ENCODE assay signal across 15 cellular contexts in genomic region chr20:10812738-10813327, GRCh38.
DNase-seq lines count a peak whose midpoint lies in the region; ATAC-seq and TF ChIP-seq lines count a peak whose summit lies in the region.
"Had no signal": no experiment of that assay in that cellular context is flagged by ENCODE, and none has a peak within 500 bp of the region (broad histone marks: within the 10 kb centered on the region; RNA-seq: fewer than 3 reads in every experiment).

No MANE protein-coding gene starts in this region.

- TF ChIP-seq CTCF in A673 (conservative IDR thresholded peaks at IDR 0.05; ENCODE audit: low read depth, low read length) (no peak), HEK293 (tag by site-specific recombination; IDR thresholded peaks at IDR 0.05) (no peak), thyroid gland (IDR thresholded peaks at IDR 0.05) (no peak)

- H3K27ac ChIP-seq in A673 (ENCODE audit: low read depth, low read length, poor library complexity, severe bottlenecking) (no peak overlapping the region), HEK293 (ENCODE audit: extremely low read depth, low read depth, low read length) (no peak overlapping the region), SJSA1 (peak overlapping the region; percentile 70), thyroid gland (no peak overlapping the region)
- H3K27ac ChIP-seq: GM23248 had no signal

- TF ChIP-seq POLR2A in thyroid gland (IDR thresholded peaks at IDR 0.05): no peak

- no TSS peak for BruUV-seq in A673 (replicated peaks; lab: Mats Ljungman, UMichigan)

- H3K36me3 ChIP-seq in A673 (ENCODE audit: insufficient read depth, low read length, poor library complexity, severe bottlenecking) (no peaks in the 10 kb centered on the region), HEK293 (ENCODE audit: control insufficient read depth in 2 of 2, insufficient read depth in 1 of 2, low read length in 2 of 2) (no peaks in the 10 kb centered on the region), SJSA1 (no peaks in the 10 kb centered on the region), thyroid gland (no peaks in the 10 kb centered on the region)

- no peak for ATAC-seq in HG02870 (IDR thresholded peaks at IDR 0.05; ENCODE audit: unreplicated experiment)

- CTCF ChIA-PET in A673 (lab: Charles Lee) (no interaction called here), HEK293 (lab: Yijun Ruan, JAX) (interaction anchor here (0.6 to 1.0 kb wide), 3 partner anchors 42 to 47 kb away, joined by 3 read pairs; no protein-coding TSS in a partner anchor)

- H3K27me3 ChIP-seq in A673 (replicated peaks; ENCODE audit: insufficient read depth, low read depth, low read length, poor library complexity) (peaks cover 21% of the 10 kb centered on the region), SJSA1 (replicated peaks) (no peaks in the 10 kb centered on the region), thyroid gland (no peaks in the 10 kb centered on the region)

- POLR2A ChIA-PET in A673 (lab: Charles Lee; ENCODE audit: low non-redundant PET): no interaction called here
- POLR2A ChIA-PET in HEK293 (lab: Yijun Ruan, JAX): no interaction called here

- DNase-seq in A673 (ENCODE audit: low spot score) (peak; percentile 35), SJSA1 (ENCODE audit: low read depth in 1 of 2, low spot score in 2 of 2) (peak in 1 of 2 experiments; percentile 46), islet precursor cell (peak; percentile 48), thyroid gland (no peak), cerebellar cortex (ENCODE audit: low spot score) (no peak)
- DNase-seq: 8988T; ACHN; C1 segment of cervical spinal cord; Calu3; CD4-positive, alpha-beta T cell; DMS 273 treated with DMSO at 0.1 percent for 48 hours; GM23248; H7 had no signal

- H3K9me3 ChIP-seq in A673 (ENCODE audit: low read depth, low read length, poor library complexity, severe bottlenecking) (no peaks in the 10 kb centered on the region), HEK293 (ENCODE audit: control insufficient read depth, insufficient read depth, low read depth, low read length) (no peaks in the 10 kb centered on the region), SJSA1 (replicated peaks) (no peaks in the 10 kb centered on the region), thyroid gland (no peaks in the 10 kb centered on the region)

- intact Hi-C loops in A673 (cut with micrococcal nuclease; ENCODE audit: unreplicated experiment) (no loop called here), thyroid gland (cut with DNase I) (no loop called here)

- no peaks in the 10 kb centered on the region for H3K4me1 ChIP-seq in A673 (ENCODE audit: insufficient read depth, low read length, poor library complexity, severe bottlenecking)
- H3K4me1 ChIP-seq in HEK293 (ENCODE audit: control insufficient read depth, insufficient read depth, low read length): peaks cover 3% of the 10 kb centered on the region; the same call in 1 of the 2 replicates
- H3K4me1 ChIP-seq in SJSA1 (replicated peaks): peaks cover 15% of the 10 kb centered on the region
- no peaks in the 10 kb centered on the region for H3K4me1 ChIP-seq in thyroid gland

- 89 to 95% methylated on average over 11 of the region's 11 CpGs for WGBS in thyroid gland, 2 donors

- no peak overlapping the region for H3K4me3 ChIP-seq in A673 (ENCODE audit: low read depth, low read length, poor library complexity, severe bottlenecking)
- no peak overlapping the region for H3K4me3 ChIP-seq in HEK293 (ENCODE audit: low read depth, low read length)
- no peak overlapping the region for H3K4me3 ChIP-seq in SJSA1
- H3K4me3 ChIP-seq in thyroid gland (replicated peaks in 1 of 3): no peak overlapping the region
- H3K4me3 ChIP-seq: GM23248 had no signal

TF ChIP-seq in HEK293, 187 proteins besides CTCF, POLR2A, EP300 and RAD21:
- TF ChIP-seq ZNF555 (tag by site-specific recombination; conservative IDR thresholded peaks at IDR 0.05) (no peak), ZSCAN30 (tag by site-specific recombination; IDR thresholded peaks at IDR 0.05) (peak; percentile 70; the same call in 1 of the 2 replicates), ZBTB48 (tag by site-specific recombination; IDR thresholded peaks at IDR 0.05) (no peak), WT1 (tag by site-specific recombination; IDR thresholded peaks at IDR 0.05) (peak; percentile 51), GLIS1 (tag by site-specific recombination; IDR thresholded peaks at IDR 0.05) (peak; percentile 35; the same call in 1 of the 2 replicates), OVOL3 (tag by site-specific recombination; IDR thresholded peaks at IDR 0.05) (0 out of 2 replicates have a peak, but pooled peaks have one; percentile 61), ZNF140 (tag by site-specific recombination; IDR thresholded peaks at IDR 0.05) (no peak), ZNF777 (tag by site-specific recombination; IDR thresholded peaks at IDR 0.05; ENCODE audit: borderline replicate concordance) (no peak), ZNF157 (tag by site-specific recombination; IDR thresholded peaks at IDR 0.05) (no peak), PRDM6 (tag by site-specific recombination; IDR thresholded peaks at IDR 0.05) (peak; percentile 87; the same call in 1 of the 2 replicates), OSR2 (tag by site-specific recombination; IDR thresholded peaks at IDR 0.05) (peak; percentile 34; the same call in 1 of the 2 replicates), ZNF266 (tag by site-specific recombination; IDR thresholded peaks at IDR 0.05; ENCODE audit: low read depth) (no peak), IKZF3 (tag by site-specific recombination; IDR thresholded peaks at IDR 0.05) (0 out of 2 replicates have a peak, but pooled peaks have one; percentile 12), PRDM4 (tag by site-specific recombination; IDR thresholded peaks at IDR 0.05) (0 out of 2 replicates have a peak, but pooled peaks have one; percentile 35), FEZF1 (tag by site-specific recombination; IDR thresholded peaks at IDR 0.05) (0 out of 2 replicates have a peak, but pooled peaks have one; percentile 33)
- TF ChIP-seq, protein P1, sequence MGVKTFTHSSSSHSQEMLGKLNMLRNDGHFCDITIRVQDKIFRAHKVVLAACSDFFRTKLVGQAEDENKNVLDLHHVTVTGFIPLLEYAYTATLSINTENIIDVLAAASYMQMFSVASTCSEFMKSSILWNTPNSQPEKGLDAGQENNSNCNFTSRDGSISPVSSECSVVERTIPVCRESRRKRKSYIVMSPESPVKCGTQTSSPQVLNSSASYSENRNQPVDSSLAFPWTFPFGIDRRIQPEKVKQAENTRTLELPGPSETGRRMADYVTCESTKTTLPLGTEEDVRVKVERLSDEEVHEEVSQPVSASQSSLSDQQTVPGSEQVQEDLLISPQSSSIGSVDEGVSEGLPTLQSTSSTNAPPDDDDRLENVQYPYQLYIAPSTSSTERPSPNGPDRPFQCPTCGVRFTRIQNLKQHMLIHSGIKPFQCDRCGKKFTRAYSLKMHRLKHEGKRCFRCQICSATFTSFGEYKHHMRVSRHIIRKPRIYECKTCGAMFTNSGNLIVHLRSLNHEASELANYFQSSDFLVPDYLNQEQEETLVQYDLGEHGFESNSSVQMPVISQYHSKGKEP (tag by site-specific recombination; IDR thresholded peaks at IDR 0.05): peak; percentile 83
- TF ChIP-seq, protein P2, sequence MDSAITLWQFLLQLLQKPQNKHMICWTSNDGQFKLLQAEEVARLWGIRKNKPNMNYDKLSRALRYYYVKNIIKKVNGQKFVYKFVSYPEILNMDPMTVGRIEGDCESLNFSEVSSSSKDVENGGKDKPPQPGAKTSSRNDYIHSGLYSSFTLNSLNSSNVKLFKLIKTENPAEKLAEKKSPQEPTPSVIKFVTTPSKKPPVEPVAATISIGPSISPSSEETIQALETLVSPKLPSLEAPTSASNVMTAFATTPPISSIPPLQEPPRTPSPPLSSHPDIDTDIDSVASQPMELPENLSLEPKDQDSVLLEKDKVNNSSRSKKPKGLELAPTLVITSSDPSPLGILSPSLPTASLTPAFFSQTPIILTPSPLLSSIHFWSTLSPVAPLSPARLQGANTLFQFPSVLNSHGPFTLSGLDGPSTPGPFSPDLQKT (IDR thresholded peaks at IDR 0.05; ENCODE audit: borderline replicate concordance, low read depth, low read length): no peak

Comparison
In these comparisons a context has a peak if more than half of its experiments do, and no peak if none do; other contexts are left out.
1. DNase-seq: peak in A673 (single experiment) and islet precursor cell (single experiment); none in thyroid gland (0 of 2) and cerebellar cortex (single experiment).